In the genomic region with DNA sequence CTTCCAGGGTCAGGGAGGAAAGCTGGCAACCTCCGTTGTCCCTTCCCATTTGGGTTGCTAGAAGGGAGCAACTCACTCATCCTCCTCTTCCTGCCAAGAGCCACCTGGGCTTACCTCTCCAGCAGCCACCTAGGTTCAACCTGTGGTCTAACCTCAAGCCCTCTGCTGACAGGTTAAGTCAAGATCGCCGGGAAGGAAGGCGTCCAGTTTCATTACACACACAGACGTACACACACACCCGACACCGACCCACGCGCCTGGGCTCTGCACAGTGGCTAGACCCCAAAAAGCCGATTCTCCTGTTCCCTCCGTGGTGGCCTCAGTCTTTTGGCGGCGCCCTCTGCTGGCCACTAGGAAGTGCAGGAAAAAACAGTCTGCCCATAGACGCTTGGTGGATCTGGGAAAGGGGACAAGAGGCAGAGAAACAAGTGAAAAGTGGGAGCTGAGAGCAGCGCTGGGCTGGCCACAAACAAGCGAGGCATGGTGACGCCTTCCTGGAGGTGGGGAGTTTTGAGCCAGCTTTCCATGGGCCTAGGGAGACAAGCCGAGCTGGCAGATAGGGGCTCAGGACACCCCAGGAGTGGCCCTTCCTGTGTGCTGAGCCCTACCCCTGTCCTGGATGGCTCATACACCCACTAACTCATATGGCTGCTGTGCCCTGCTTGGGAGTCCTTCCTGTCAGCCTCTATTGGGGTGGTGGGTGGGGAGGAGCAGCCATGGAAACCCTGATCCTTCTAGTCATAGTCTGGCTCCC, we compare ENCODE assay signal across 1 cellular context.
TF ChIP-seq lines count a peak whose summit lies in the region.

No MANE protein-coding gene starts in this region.

TF ChIP-seq in GM12878, 131 proteins besides CTCF, POLR2A, EP300 and RAD21 (continued from another document and continues in another):
- TF ChIP-seq, protein P1, sequence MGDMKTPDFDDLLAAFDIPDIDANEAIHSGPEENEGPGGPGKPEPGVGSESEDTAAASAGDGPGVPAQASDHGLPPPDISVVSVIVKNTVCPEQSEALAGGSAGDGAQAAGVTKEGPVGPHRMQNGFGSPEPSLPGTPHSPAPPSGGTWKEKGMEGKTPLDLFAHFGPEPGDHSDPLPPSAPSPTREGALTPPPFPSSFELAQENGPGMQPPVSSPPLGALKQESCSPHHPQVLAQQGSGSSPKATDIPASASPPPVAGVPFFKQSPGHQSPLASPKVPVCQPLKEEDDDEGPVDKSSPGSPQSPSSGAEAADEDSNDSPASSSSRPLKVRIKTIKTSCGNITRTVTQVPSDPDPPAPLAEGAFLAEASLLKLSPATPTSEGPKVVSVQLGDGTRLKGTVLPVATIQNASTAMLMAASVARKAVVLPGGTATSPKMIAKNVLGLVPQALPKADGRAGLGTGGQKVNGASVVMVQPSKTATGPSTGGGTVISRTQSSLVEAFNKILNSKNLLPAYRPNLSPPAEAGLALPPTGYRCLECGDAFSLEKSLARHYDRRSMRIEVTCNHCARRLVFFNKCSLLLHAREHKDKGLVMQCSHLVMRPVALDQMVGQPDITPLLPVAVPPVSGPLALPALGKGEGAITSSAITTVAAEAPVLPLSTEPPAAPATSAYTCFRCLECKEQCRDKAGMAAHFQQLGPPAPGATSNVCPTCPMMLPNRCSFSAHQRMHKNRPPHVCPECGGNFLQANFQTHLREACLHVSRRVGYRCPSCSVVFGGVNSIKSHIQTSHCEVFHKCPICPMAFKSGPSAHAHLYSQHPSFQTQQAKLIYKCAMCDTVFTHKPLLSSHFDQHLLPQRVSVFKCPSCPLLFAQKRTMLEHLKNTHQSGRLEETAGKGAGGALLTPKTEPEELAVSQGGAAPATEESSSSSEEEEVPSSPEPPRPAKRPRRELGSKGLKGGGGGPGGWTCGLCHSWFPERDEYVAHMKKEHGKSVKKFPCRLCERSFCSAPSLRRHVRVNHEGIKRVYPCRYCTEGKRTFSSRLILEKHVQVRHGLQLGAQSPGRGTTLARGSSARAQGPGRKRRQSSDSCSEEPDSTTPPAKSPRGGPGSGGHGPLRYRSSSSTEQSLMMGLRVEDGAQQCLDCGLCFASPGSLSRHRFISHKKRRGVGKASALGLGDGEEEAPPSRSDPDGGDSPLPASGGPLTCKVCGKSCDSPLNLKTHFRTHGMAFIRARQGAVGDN (IDR thresholded peaks at IDR 0.05): peak; percentile 90
- TF ChIP-seq POLR2AphosphoS2 (IDR thresholded peaks at IDR 0.05; ENCODE audit: low read depth, low read length): 0 out of 2 replicates have a peak, but pooled peaks have one; percentile 40
- no peak for TF ChIP-seq KDM1A (IDR thresholded peaks at IDR 0.05; ENCODE audit: borderline replicate concordance)
- peak; percentile 83 for TF ChIP-seq MXI1 (IDR thresholded peaks at IDR 0.05; ENCODE audit: low read depth, low read length)
- TF ChIP-seq CHD2 (IDR thresholded peaks at IDR 0.05; ENCODE audit: borderline replicate concordance, low read depth, low read length): peak; percentile 45; the same call in 1 of the 2 replicates
- peak; percentile 72 for TF ChIP-seq EED (IDR thresholded peaks at IDR 0.05; ENCODE audit: low read depth)
- peak; percentile 92 for TF ChIP-seq SMC3 (IDR thresholded peaks at IDR 0.05; ENCODE audit: borderline replicate concordance, low read length)
- TF ChIP-seq TCF12 (IDR thresholded peaks at IDR 0.05; ENCODE audit: low read depth, low read length): 0 out of 2 replicates have a peak, but pooled peaks have one; percentile 2
- peak; percentile 60 for TF ChIP-seq MTA2 (IDR thresholded peaks at IDR 0.05; ENCODE audit: low read depth)
- TF ChIP-seq SREBF2 (IDR thresholded peaks at IDR 0.05; ENCODE audit: low read length): 0 out of 2 replicates have a peak, but pooled peaks have one; percentile 18
- TF ChIP-seq KLF5 (IDR thresholded peaks at IDR 0.05; ENCODE audit: partially characterized antibody): no peak
- TF ChIP-seq, protein P2, sequence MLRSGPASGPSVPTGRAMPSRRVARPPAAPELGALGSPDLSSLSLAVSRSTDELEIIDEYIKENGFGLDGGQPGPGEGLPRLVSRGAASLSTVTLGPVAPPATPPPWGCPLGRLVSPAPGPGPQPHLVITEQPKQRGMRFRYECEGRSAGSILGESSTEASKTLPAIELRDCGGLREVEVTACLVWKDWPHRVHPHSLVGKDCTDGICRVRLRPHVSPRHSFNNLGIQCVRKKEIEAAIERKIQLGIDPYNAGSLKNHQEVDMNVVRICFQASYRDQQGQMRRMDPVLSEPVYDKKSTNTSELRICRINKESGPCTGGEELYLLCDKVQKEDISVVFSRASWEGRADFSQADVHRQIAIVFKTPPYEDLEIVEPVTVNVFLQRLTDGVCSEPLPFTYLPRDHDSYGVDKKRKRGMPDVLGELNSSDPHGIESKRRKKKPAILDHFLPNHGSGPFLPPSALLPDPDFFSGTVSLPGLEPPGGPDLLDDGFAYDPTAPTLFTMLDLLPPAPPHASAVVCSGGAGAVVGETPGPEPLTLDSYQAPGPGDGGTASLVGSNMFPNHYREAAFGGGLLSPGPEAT (IDR thresholded peaks at IDR 0.05; ENCODE audit: low read depth): peak; percentile 81
- no peak for TF ChIP-seq ESRRA (IDR thresholded peaks at IDR 0.05; ENCODE audit: low read length)
- TF ChIP-seq YY1 (IDR thresholded peaks at IDR 0.05; ENCODE audit: low read depth, low read length): peak; percentile 82
- TF ChIP-seq POU2F2 (IDR thresholded peaks at IDR 0.05; ENCODE audit: borderline replicate concordance, low read depth, low read length): peak; percentile 34; the same call in 1 of the 3 replicates
- peak; percentile 56; the same call in 1 of the 2 replicates for TF ChIP-seq PKNOX1 (IDR thresholded peaks at IDR 0.05)
- TF ChIP-seq NBN (IDR thresholded peaks at IDR 0.05): peak; percentile 96
- no peak for TF ChIP-seq RCOR1 (conservative IDR thresholded peaks at IDR 0.05; ENCODE audit: low read depth, low read length)
- peak; percentile 87 for TF ChIP-seq MLLT1 (IDR thresholded peaks at IDR 0.05)
- TF ChIP-seq LARP7 (IDR thresholded peaks at IDR 0.05): peak; percentile 66; the same call in 1 of the 2 replicates
- TF ChIP-seq SMARCA5 (IDR thresholded peaks at IDR 0.05): peak; percentile 77; the same call in 1 of the 2 replicates
- peak; percentile 30 to 47; a peak in 2 of 4 replicates for TF ChIP-seq BHLHE40 (IDR thresholded peaks at IDR 0.05; ENCODE audit: borderline replicate concordance in 1 of 2, low read depth in 2 of 2, low read length in 1 of 2)
- TF ChIP-seq E2F4 (IDR thresholded peaks at IDR 0.05; ENCODE audit: low read depth, low read length): 0 out of 2 replicates have a peak, but pooled peaks have one; percentile 16
- TF ChIP-seq, protein P3, sequence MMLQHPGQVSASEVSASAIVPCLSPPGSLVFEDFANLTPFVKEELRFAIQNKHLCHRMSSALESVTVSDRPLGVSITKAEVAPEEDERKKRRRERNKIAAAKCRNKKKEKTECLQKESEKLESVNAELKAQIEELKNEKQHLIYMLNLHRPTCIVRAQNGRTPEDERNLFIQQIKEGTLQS (IDR thresholded peaks at IDR 0.05; ENCODE audit: borderline replicate concordance, extremely low read depth, low read depth, low read length): 0 out of 2 replicates have a peak, but pooled peaks have one; percentile 1
- TF ChIP-seq RBBP5 (conservative IDR thresholded peaks at IDR 0.05): no peak
- TF ChIP-seq, protein P4, sequence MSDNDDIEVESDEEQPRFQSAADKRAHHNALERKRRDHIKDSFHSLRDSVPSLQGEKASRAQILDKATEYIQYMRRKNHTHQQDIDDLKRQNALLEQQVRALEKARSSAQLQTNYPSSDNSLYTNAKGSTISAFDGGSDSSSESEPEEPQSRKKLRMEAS (IDR thresholded peaks at IDR 0.05; ENCODE audit: low read depth, low read length): peak; percentile 81
- TF ChIP-seq, protein P5, sequence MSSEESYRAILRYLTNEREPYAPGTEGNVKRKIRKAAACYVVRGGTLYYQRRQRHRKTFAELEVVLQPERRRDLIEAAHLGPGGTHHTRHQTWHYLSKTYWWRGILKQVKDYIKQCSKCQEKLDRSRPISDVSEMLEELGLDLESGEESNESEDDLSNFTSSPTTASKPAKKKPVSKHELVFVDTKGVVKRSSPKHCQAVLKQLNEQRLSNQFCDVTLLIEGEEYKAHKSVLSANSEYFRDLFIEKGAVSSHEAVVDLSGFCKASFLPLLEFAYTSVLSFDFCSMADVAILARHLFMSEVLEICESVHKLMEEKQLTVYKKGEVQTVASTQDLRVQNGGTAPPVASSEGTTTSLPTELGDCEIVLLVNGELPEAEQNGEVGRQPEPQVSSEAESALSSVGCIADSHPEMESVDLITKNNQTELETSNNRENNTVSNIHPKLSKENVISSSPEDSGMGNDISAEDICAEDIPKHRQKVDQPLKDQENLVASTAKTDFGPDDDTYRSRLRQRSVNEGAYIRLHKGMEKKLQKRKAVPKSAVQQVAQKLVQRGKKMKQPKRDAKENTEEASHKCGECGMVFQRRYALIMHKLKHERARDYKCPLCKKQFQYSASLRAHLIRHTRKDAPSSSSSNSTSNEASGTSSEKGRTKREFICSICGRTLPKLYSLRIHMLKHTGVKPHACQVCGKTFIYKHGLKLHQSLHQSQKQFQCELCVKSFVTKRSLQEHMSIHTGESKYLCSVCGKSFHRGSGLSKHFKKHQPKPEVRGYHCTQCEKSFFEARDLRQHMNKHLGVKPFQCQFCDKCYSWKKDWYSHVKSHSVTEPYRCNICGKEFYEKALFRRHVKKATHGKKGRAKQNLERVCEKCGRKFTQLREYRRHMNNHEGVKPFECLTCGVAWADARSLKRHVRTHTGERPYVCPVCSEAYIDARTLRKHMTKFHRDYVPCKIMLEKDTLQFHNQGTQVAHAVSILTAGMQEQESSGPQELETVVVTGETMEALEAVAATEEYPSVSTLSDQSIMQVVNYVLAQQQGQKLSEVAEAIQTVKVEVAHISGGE (CRISPR knock-in tag; IDR thresholded peaks at IDR 0.05): no peak
- no peak for TF ChIP-seq MYB (IDR thresholded peaks at IDR 0.05; ENCODE audit: borderline replicate concordance, low read depth, low read length)
- TF ChIP-seq ZBTB33 (IDR thresholded peaks at IDR 0.05): no peak
- TF ChIP-seq SMAD1 (IDR thresholded peaks at IDR 0.05; ENCODE audit: low read depth, partially characterized antibody): peak; percentile 40
- peak; percentile 68 for TF ChIP-seq ATF7 (IDR thresholded peaks at IDR 0.05; ENCODE audit: low read depth)
- peak; percentile 85 for TF ChIP-seq IKZF1 (conservative IDR thresholded peaks at IDR 0.05)
- peak; percentile 30 for TF ChIP-seq DPF2 (IDR thresholded peaks at IDR 0.05)
- peak; percentile 32; the same call in 1 of the 2 replicates for TF ChIP-seq ZSCAN29 (IDR thresholded peaks at IDR 0.05)
- peak; percentile 71; the same call in 1 of the 2 replicates for TF ChIP-seq HDGF (IDR thresholded peaks at IDR 0.05)
- TF ChIP-seq CREB1 (IDR thresholded peaks at IDR 0.05; ENCODE audit: low read depth): peak; percentile 63; the same call in 1 of the 2 replicates
- peak; percentile 84 for TF ChIP-seq IKZF2 (IDR thresholded peaks at IDR 0.05)
- no peak for TF ChIP-seq GABPA (IDR thresholded peaks at IDR 0.05; ENCODE audit: low read depth)
- peak; percentile 87 for TF ChIP-seq TBL1XR1 (IDR thresholded peaks at IDR 0.05; ENCODE audit: low read depth, low read length)
- TF ChIP-seq MYC (IDR thresholded peaks at IDR 0.05; ENCODE audit: insufficient read depth, insufficient read length, insufficient replicate concordance, low read length, severe bottlenecking): peak; percentile 52
- TF ChIP-seq, protein P6, sequence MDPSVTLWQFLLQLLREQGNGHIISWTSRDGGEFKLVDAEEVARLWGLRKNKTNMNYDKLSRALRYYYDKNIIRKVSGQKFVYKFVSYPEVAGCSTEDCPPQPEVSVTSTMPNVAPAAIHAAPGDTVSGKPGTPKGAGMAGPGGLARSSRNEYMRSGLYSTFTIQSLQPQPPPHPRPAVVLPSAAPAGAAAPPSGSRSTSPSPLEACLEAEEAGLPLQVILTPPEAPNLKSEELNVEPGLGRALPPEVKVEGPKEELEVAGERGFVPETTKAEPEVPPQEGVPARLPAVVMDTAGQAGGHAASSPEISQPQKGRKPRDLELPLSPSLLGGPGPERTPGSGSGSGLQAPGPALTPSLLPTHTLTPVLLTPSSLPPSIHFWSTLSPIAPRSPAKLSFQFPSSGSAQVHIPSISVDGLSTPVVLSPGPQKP (IDR thresholded peaks at IDR 0.05; ENCODE audit: low read depth, low read length): no peak; the same call in 1 of the 2 replicates
- TF ChIP-seq YBX1 (IDR thresholded peaks at IDR 0.05): no peak
- peak; percentile 75 for TF ChIP-seq RUNX3 (IDR thresholded peaks at IDR 0.05; ENCODE audit: low read length)
